1 cellular context compared by ENCODE assay signal in the genomic region with DNA sequence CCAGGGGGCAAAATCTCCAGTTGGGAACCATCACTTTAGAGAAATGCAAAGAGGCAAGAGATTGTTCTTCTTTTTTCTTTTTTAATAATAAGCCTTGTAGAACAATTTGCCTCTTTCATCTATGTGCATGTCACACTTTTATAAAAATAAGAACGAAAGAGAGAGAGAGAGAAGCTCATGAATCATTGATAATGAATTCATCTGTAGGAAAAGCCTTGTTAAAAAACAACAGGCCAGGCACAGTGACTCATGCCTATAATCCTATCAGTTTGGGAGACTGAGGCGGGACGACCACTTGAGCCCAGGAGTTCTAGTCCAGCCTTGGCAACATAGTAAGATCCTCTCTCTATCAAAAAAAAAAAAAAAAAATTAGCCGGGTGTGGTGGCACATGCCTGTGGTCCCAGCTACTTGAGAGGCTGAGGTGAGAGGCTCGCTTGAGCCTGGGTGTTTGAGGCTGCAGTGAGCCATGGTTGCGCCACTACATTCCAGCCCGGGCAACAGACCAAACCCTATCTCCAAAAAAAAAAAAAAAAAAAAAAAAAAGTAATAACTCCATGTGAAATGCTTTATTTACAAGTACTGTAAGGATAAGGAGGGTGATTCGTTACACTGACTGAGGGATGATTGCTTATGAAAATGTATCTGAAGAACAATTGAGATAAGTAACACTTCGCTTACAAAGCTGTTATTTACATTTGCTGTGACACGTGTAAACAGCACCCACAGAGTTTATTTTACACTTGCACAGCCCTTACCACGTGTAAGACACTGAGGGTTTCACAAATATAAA.
TF ChIP-seq lines count a peak whose summit lies in the region.

No MANE protein-coding gene starts in this region.

TF ChIP-seq in IMR-90, 13 proteins besides CTCF, POLR2A, EP300 and RAD21:
- TF ChIP-seq NFE2L2 (IDR thresholded peaks at IDR 0.05; ENCODE audit: low read depth, low read length) (no peak), CEBPB (IDR thresholded peaks at IDR 0.05; ENCODE audit: low read depth, low read length) (peak; percentile 84), RCOR1 (IDR thresholded peaks at IDR 0.05; ENCODE audit: insufficient replicate concordance, low read length) (peak; percentile 56), FOS (IDR thresholded peaks at IDR 0.05; ENCODE audit: low read depth, low read length) (peak; percentile 56)
